Comparison of ENCODE assay signal across 13 cellular contexts in the genomic region with DNA sequence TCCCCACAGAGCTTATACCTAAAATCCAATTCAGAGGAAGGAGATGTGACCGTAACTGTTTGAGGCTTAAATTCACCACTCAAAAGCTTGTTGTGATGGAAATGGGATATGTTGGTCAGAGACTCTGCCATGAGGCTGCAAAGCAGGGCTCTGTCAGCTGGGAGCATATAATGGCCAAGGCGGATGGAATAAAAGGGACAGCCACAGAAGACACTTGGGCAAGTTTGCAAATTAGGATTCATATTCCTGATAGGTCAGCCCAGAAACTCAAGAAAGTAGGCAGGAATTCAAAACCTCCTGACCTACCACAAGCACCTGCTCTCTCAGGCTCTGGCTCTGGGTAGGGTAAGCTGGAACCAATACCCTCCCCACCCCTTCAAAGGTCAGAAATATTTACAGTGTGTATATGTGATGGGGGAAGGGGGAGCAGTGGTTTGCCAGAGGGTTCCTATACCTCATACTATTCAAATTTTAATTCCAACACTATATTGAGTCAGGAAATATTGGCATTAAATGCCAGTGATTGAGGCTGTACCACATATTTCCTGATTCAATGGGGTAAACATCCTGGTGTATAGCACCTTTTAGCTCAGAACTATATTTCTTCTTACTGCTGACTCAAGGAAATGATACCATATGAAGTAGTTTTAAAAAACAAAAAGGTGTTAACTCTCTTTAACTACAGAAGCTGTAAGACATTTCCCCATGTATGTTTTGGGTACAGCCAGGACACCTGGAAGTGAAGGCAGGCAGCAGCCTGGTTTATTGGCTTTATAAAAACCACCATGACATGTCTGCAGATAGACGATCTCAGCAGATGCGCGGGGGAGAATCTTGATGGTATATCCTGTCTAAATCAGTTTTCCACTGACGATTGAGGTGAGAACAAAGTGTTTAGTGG. TPM values are rescaled to one million over a fixed set of nuclear protein-coding genes. Genes with fewer than 3 reads are reported as not detected.
DNase-seq lines count a peak whose midpoint lies in the region; ATAC-seq and TF ChIP-seq lines count a peak whose summit lies in the region.
"Had no signal": no experiment of that assay in that cellular context is flagged by ENCODE, and none has a peak within 500 bp of the region (broad histone marks: within the 10 kb centered on the region; RNA-seq: fewer than 3 reads in every experiment).

No MANE protein-coding gene starts in this region.

- H3K4me1 ChIP-seq in naive thymus-derived CD4-positive, alpha-beta T cell (ENCODE audit: control insufficient read depth in 2 of 2, insufficient read depth in 2 of 2, low read length in 2 of 2): peaks cover 36 to 99% of the 10 kb centered on the region in 2 donors
- H3K4me1 ChIP-seq in vagina (peaks cover 61% of the 10 kb centered on the region), adrenal gland (replicated peaks in 1 of 2) (peaks cover 11 to 24% of the 10 kb centered on the region in 2 donors)

- TF ChIP-seq CTCF in vagina (IDR thresholded peaks at IDR 0.05) (no peak), adrenal gland (IDR thresholded peaks at IDR 0.05) (no peak)

- peak overlapping the region; percentile 41 for H3K4me3 Mint-ChIP-seq in activated T-helper 1 cell treated with anti-CD3 and anti-CD28 coated beads, Interleukin-12 subunit alpha, Interleukin-12 subunit beta, Interleukin-2, Interleukin-4 antibody, amounts not matched to agents 30 ng/mL and 10 ng/mL and 1 ng/mL, durations not matched to agents 14 hours and 24 hours and 36 hours
- H3K4me3 Mint-ChIP-seq in naive thymus-derived CD4-positive, alpha-beta T cell: peak overlapping the region; percentile 54 to 79 (median 64)

- H3K27ac ChIP-seq in naive thymus-derived CD4-positive, alpha-beta T cell (ENCODE audit: low read depth, low read length): no peak overlapping the region
- H3K27ac ChIP-seq in vagina (peak overlapping the region; percentile 65), adrenal gland (no peak overlapping the region)
- H3K27ac ChIP-seq: brain microvascular endothelial cell, HL-60 had no signal

- H3K36me3 Mint-ChIP-seq in activated T-helper 1 cell treated with anti-CD3 and anti-CD28 coated beads, Interleukin-12 subunit alpha, Interleukin-12 subunit beta, Interleukin-2, Interleukin-4 antibody, amounts not matched to agents 30 ng/mL and 10 ng/mL and 1 ng/mL, durations not matched to agents 14 hours and 24 hours and 36 hours (ENCODE audit: low read depth): peaks cover 66% of the 10 kb centered on the region
- H3K36me3 Mint-ChIP-seq in naive thymus-derived CD4-positive, alpha-beta T cell: peaks cover 17 to 69% (median 47%) of the 10 kb centered on the region in 5 donors

- TF ChIP-seq POLR2A in vagina (IDR thresholded peaks at IDR 0.05): no peak
- no peak for TF ChIP-seq POLR2A in adrenal gland (IDR thresholded peaks at IDR 0.05)

- H3K27me3 ChIP-seq in naive thymus-derived CD4-positive, alpha-beta T cell (ENCODE audit: control insufficient read depth in 2 of 2, insufficient read depth in 2 of 2, low read length in 2 of 2): no peaks in the 10 kb centered on the region
- H3K27me3 ChIP-seq in vagina: no peaks in the 10 kb centered on the region
- H3K27me3 ChIP-seq in adrenal gland: no peaks in the 10 kb centered on the region
- H3K27me3 ChIP-seq: brain microvascular endothelial cell had no signal

- H3K27ac Mint-ChIP-seq in activated T-helper 1 cell treated with anti-CD3 and anti-CD28 coated beads, Interleukin-12 subunit alpha, Interleukin-12 subunit beta, Interleukin-2, Interleukin-4 antibody, amounts not matched to agents 30 ng/mL and 10 ng/mL and 1 ng/mL, durations not matched to agents 14 hours and 24 hours and 36 hours: peak overlapping the region; percentile 90
- peak overlapping the region; percentile 65 to 95 (median 81) for H3K27ac Mint-ChIP-seq in naive thymus-derived CD4-positive, alpha-beta T cell

- WGBS in adrenal gland, 4 donors: 82 to 92% (median 90%) methylated on average over 6 of the region's 6 CpGs

- no peaks in the 10 kb centered on the region for H3K9me3 ChIP-seq in naive thymus-derived CD4-positive, alpha-beta T cell (ENCODE audit: control insufficient read depth in 2 of 3, low read length in 3 of 3)
- H3K9me3 ChIP-seq in vagina (no peaks in the 10 kb centered on the region), adrenal gland (replicated peaks in 1 of 3) (no peaks in the 10 kb centered on the region)

- peak; percentile 62 for ATAC-seq in naive thymus-derived CD4-positive, alpha-beta T cell

- peaks cover 4 to 44% (median 12%) of the 10 kb centered on the region in 3 experiments for H3K36me3 ChIP-seq in naive thymus-derived CD4-positive, alpha-beta T cell (ENCODE audit: control insufficient read depth in 2 of 3, insufficient read depth in 3 of 3, low read length in 3 of 3)
- peaks cover 3 to 40% of the 10 kb centered on the region in 2 donors for H3K36me3 ChIP-seq in vagina
- H3K36me3 ChIP-seq in adrenal gland (replicated peaks in 1 of 2): peaks cover 0 to 49% of the 10 kb centered on the region in 2 donors

- peak; percentile 32 to 36 for DNase-seq in stimulated activated CD4-positive, alpha-beta T cell treated with anti-CD3 and anti-CD28 coated beads, Interleukin-2, amount 100 ng/mL, for 24 hours
- no peak for DNase-seq in stimulated activated CD4-positive, alpha-beta T cell treated with anti-CD3 and anti-CD28 coated beads, Interleukin-12 subunit alpha, Interleukin-12 subunit beta, amount 100 ng/mL, for 4 hours
- peak; percentile 37 for DNase-seq in activated T-helper 1 cell treated with anti-CD3 and anti-CD28 coated beads, Interleukin-12 subunit alpha, Interleukin-12 subunit beta, Interleukin-2, Interleukin-4 antibody, amounts not matched to agents 30 ng/mL and 10 ng/mL and 1 ng/mL, durations not matched to agents 14 hours and 24 hours and 36 hours (ENCODE audit: low spot score)
- DNase-seq in naive thymus-derived CD4-positive, alpha-beta T cell: peak in 7 of 9 donors; percentile 24 to 49 (median 34)
- DNase-seq in vagina (ENCODE audit: extremely low spot score in 2 of 2) (no peak), adrenal gland (no peak), kidney glomerular epithelial cell (lab: John Stamatoyannopoulos, UW) (no peak), NCI-H187 treated with DMSO at 0.1 percent for 48 hours (lab: John Stamatoyannopoulos, UW) (no peak)
- DNase-seq: brain microvascular endothelial cell, DMS153 had no signal

- H3K4me3 ChIP-seq in naive thymus-derived CD4-positive, alpha-beta T cell (ENCODE audit: low read length): no peak overlapping the region
- no peak overlapping the region for H3K4me3 ChIP-seq in vagina
- no peak overlapping the region for H3K4me3 ChIP-seq in adrenal gland

- CTCF ChIA-PET in naive thymus-derived CD4-positive, alpha-beta T cell (lab: Charles Lee): interaction anchor here (0.7 to 3.9 kb wide), 5 partner anchors 19 to 102 kb away, joined by 3 to 29 read pairs (median 4); no protein-coding TSS in a partner anchor

- POLR2A ChIA-PET in naive thymus-derived CD4-positive, alpha-beta T cell (lab: Charles Lee): interaction anchor here (0.6 to 3.5 kb wide), 10 partner anchors 9 to 126 kb away, joined by 3 to 14 read pairs (median 4); partner anchors contain the start of gene FYCO1

- H3K9me3 Mint-ChIP-seq in activated T-helper 1 cell treated with anti-CD3 and anti-CD28 coated beads, Interleukin-12 subunit alpha, Interleukin-12 subunit beta, Interleukin-2, Interleukin-4 antibody, amounts not matched to agents 30 ng/mL and 10 ng/mL and 1 ng/mL, durations not matched to agents 14 hours and 24 hours and 36 hours: peaks cover 3% of the 10 kb centered on the region
- H3K9me3 Mint-ChIP-seq in naive thymus-derived CD4-positive, alpha-beta T cell: peaks cover 0 to 3% (median 0%) of the 10 kb centered on the region in 11 donors

- H3K27me3 Mint-ChIP-seq in activated T-helper 1 cell treated with anti-CD3 and anti-CD28 coated beads, Interleukin-12 subunit alpha, Interleukin-12 subunit beta, Interleukin-2, Interleukin-4 antibody, amounts not matched to agents 30 ng/mL and 10 ng/mL and 1 ng/mL, durations not matched to agents 14 hours and 24 hours and 36 hours (ENCODE audit: insufficient read depth): no peaks in the 10 kb centered on the region
- H3K27me3 Mint-ChIP-seq in naive thymus-derived CD4-positive, alpha-beta T cell: no peaks in the 10 kb centered on the region

- intact Hi-C loops in activated T-helper 1 cell treated with anti-CD3 and anti-CD28 coated beads, Interleukin-12 subunit alpha, Interleukin-12 subunit beta, Interleukin-2, Interleukin-4 antibody, amounts not matched to agents 30 ng/mL and 10 ng/mL and 1 ng/mL, durations not matched to agents 14 hours and 24 hours and 36 hours (cut with micrococcal nuclease): loop anchor here (1.0 to 5.0 kb wide), 2 partner anchors 12 to 316 kb away; no protein-coding TSS in a partner anchor
- intact Hi-C loops in naive thymus-derived CD4-positive, alpha-beta T cell (cut with micrococcal nuclease): loop anchor here in 1 of 2 donors (1.0 to 2.0 kb wide), 4 partner anchors 19 to 102 kb away; partner anchors contain the start of gene FYCO1
- intact Hi-C loops in vagina (cut with DNase I): no loop called here
- intact Hi-C loops in adrenal gland (cut with DNase I): no loop called here

- H3K4me1 Mint-ChIP-seq in activated T-helper 1 cell treated with anti-CD3 and anti-CD28 coated beads, Interleukin-12 subunit alpha, Interleukin-12 subunit beta, Interleukin-2, Interleukin-4 antibody, amounts not matched to agents 30 ng/mL and 10 ng/mL and 1 ng/mL, durations not matched to agents 14 hours and 24 hours and 36 hours (ENCODE audit: low read depth): peaks cover 98% of the 10 kb centered on the region
- peaks cover 33 to 91% (median 53%) of the 10 kb centered on the region in 7 donors for H3K4me1 Mint-ChIP-seq in naive thymus-derived CD4-positive, alpha-beta T cell

RNA-seq across cellular contexts. Expression of gene FYCO1, which starts 19.2 kb away (rescaled TPM):
- total RNA-seq in activated T-helper 1 cell treated with anti-CD3 and anti-CD28 coated beads, Interleukin-12 subunit alpha, Interleukin-12 subunit beta, Interleukin-2, Interleukin-4 antibody, amounts not matched to agents 30 ng/mL and 10 ng/mL and 1 ng/mL, durations not matched to agents 14 hours and 24 hours and 36 hours: 16.1 and 16.3 TPM in 2 replicates
- total RNA-seq in naive thymus-derived CD4-positive, alpha-beta T cell: 10 to 100 TPM; 20.0 to 27.5 (median 22.9) TPM
- 1 to 10 TPM in 1 of 2 donors, under 1 TPM in 1; 0.95 to 6.5 TPM for polyA plus RNA-seq in naive thymus-derived CD4-positive, alpha-beta T cell
- 45.7 TPM for total RNA-seq in vagina
- total RNA-seq in adrenal gland: 10 to 100 TPM; 25.3 to 74.3 (median 39.5) TPM
- 10 to 100 TPM; 13.3 to 24.3 (median 20.2) TPM for polyA plus RNA-seq in adrenal gland

RNA-seq across cellular contexts. Expression of gene CXCR6, which starts 33.2 kb away (rescaled TPM):
- 27.2 and 27.9 TPM in 2 replicates for total RNA-seq in activated T-helper 1 cell treated with anti-CD3 and anti-CD28 coated beads, Interleukin-12 subunit alpha, Interleukin-12 subunit beta, Interleukin-2, Interleukin-4 antibody, amounts not matched to agents 30 ng/mL and 10 ng/mL and 1 ng/mL, durations not matched to agents 14 hours and 24 hours and 36 hours
- total RNA-seq in naive thymus-derived CD4-positive, alpha-beta T cell: 10 to 100 TPM in 1 of 5 experiments, 1 to 10 TPM in 1, under 1 TPM in 2, not detected in 1; 0.19 to 33.7 (median 0.75) TPM
- polyA plus RNA-seq in naive thymus-derived CD4-positive, alpha-beta T cell: under 1 TPM; 0.12 to 0.18 TPM
- total RNA-seq in vagina (9.6 TPM), adrenal gland (1 to 10 TPM in 2 of 8 donors, under 1 TPM in 6; 0.28 to 2.9 (median 0.66) TPM)
- under 1 TPM; 0.30 to 0.57 (median 0.32) TPM for polyA plus RNA-seq in adrenal gland
- total RNA-seq: M059J, OCI-LY7 had no signal

RNA-seq across cellular contexts. Expression of gene XCR1, which starts 50.8 kb away (rescaled TPM):
- 0.05 and 0.08 TPM in 2 replicates for total RNA-seq in activated T-helper 1 cell treated with anti-CD3 and anti-CD28 coated beads, Interleukin-12 subunit alpha, Interleukin-12 subunit beta, Interleukin-2, Interleukin-4 antibody, amounts not matched to agents 30 ng/mL and 10 ng/mL and 1 ng/mL, durations not matched to agents 14 hours and 24 hours and 36 hours
- under 1 TPM in 2 of 5 experiments, not detected in 3; 0.05 to 0.88 TPM for total RNA-seq in naive thymus-derived CD4-positive, alpha-beta T cell
- polyA plus RNA-seq in naive thymus-derived CD4-positive, alpha-beta T cell: not detected
- total RNA-seq in vagina: not detected
- under 1 TPM in 4 of 8 donors, not detected in 4; 0.13 to 0.18 (median 0.15) TPM for total RNA-seq in adrenal gland
- under 1 TPM in 2 of 3 donors, not detected in 1; 0.08 to 0.13 TPM for polyA plus RNA-seq in adrenal gland
- total RNA-seq: M059J, OCI-LY7 had no signal

Comparison
In these comparisons a context has a peak if more than half of its experiments do, and no peak if none do; other contexts are left out.
1. DNase-seq: peak in stimulated activated CD4-positive, alpha-beta T cell treated with anti-CD3 and anti-CD28 coated beads, Interleukin-2, amount 100 ng/mL, for 24 hours (2 of 2), activated T-helper 1 cell treated with anti-CD3 and anti-CD28 coated beads, Interleukin-12 subunit alpha, Interleukin-12 subunit beta, Interleukin-2, Interleukin-4 antibody, amounts not matched to agents 30 ng/mL and 10 ng/mL and 1 ng/mL, durations not matched to agents 14 hours and 24 hours and 36 hours (single experiment) and naive thymus-derived CD4-positive, alpha-beta T cell (7 of 9); none in stimulated activated CD4-positive, alpha-beta T cell treated with anti-CD3 and anti-CD28 coated beads, Interleukin-12 subunit alpha, Interleukin-12 subunit beta, amount 100 ng/mL, for 4 hours (single experiment), vagina (0 of 2), adrenal gland (0 of 7), kidney glomerular epithelial cell (single experiment) and NCI-H187 treated with DMSO at 0.1 percent for 48 hours (single experiment).